ENCODE assay signal across 8 cellular contexts in the genomic region with DNA sequence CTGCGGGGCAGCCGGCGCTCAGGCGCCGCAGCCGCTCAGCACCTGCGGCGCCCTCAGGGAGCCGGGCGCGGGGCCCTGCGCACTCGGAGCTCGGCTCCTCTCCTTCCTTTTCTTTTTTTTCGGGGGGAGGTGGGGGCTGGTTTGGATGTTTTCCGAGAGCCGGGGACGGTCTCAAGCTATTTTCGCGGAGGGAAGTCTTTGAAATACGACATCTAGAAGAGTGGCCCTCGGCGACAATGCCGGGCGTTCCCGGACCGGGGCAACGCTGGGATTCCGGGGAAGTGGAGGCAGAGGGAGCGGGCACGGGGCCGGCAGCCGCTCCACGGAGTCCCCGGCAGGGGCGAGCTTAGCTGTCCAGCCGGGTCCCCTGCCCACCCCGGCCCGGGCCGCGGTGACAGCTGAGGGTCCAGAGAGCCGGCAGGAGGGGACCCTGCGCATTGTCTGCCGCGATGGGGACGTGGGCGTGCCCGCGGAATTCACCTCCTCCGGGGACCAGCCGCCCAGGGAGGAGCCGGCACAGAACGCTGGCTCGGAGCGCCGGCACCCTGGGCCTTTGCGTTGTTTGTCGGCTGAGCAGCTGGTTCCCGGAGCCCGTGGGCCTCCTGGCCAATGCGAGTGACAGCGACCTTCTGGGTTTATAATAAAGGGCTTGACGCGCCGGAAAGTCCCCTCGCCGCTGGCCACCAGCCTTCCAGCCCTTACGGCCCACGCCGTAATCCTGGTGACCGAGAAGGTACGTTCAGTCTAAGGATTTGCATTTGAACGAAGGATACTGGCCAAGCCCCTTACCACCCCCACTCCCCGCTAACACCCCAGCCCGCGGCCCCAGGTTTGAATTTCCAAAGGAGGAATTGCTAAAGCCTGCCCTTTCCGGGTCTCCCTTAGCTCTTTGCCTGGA. TPM values are rescaled to one million over a fixed set of nuclear protein-coding genes. Genes with fewer than 3 reads are reported as not detected.
DNase-seq lines count a peak whose midpoint lies in the region; ATAC-seq and TF ChIP-seq lines count a peak whose summit lies in the region.

No MANE protein-coding gene starts in this region.

- CTCF ChIA-PET in AG04449 (lab: Yijun Ruan, JAX), result no interaction called here

- 1% methylated on average over 68 to 77 of the region's 77 CpGs for WGBS in lung, 2 donors

- POLR2A ChIA-PET in AG04449 (lab: Yijun Ruan, JAX), result no interaction called here

- H3K36me3 ChIP-seq in lung (ENCODE audit: control insufficient read depth in 2 of 2, insufficient read depth in 2 of 2, low read length in 2 of 2), result peaks cover 6% of the 10 kb centered on the region in 2 donors

- peak; percentile 71 for TF ChIP-seq POLR2A in GM19193 (IDR thresholded peaks at IDR 0.05; ENCODE audit: extremely low read depth, insufficient read depth, insufficient read length)

- DNase-seq in AG04449 (ENCODE audit: low read depth, low spot score), result no peak
- DNase-seq in KBM-7, result peak; percentile 34
- no peak for DNase-seq in lung (ENCODE audit: low spot score)
- peak; percentile 33 to 43 for DNase-seq in stimulated activated CD8-positive, alpha-beta memory T cell treated with anti-CD3 and anti-CD28 coated beads, Interleukin-2, amount 100 ng/mL, for 1 hour (ENCODE audit: low read depth in 2 of 2)
- no peak for DNase-seq in cortex of kidney (lab: John Stamatoyannopoulos, UW)

- peak; percentile 76 for ATAC-seq in activated CD4-positive, CD25-positive, alpha-beta regulatory T cell treated with anti-CD3 and anti-CD28 coated beads, Interleukin-2, amount 50 U/mL, for 24 hours
- ATAC-seq in lung (ENCODE audit: insufficient read depth, low FRiP score), result peak; percentile 64

- no peaks in the 10 kb centered on the region for H3K27me3 ChIP-seq in lung (ENCODE audit: control insufficient read depth, insufficient read depth)

- no peak for TF ChIP-seq CTCF in AG04449 (IDR thresholded peaks at IDR 0.05; ENCODE audit: insufficient read depth, low read length, missing control alignments)
- no peak for TF ChIP-seq CTCF in lung (IDR thresholded peaks at IDR 0.05; ENCODE audit: control extremely low read depth, extremely low read depth)

- in situ Hi-C loops in KBM-7 (cut with MboI; ENCODE audit: low pct_unique_long_range_greater_than_20kb, low sequenced_read_pairs), result no loop called here

- H3K9me3 ChIP-seq in lung (ENCODE audit: control insufficient read depth in 2 of 2, insufficient read depth in 1 of 2, low read length in 1 of 2), result no peaks in the 10 kb centered on the region

- peaks cover 6 to 7% of the 10 kb centered on the region in 2 donors for H3K4me1 ChIP-seq in lung (ENCODE audit: control insufficient read depth in 2 of 2, insufficient read depth in 2 of 2, low read length in 2 of 2)

- H3K4me3 ChIP-seq in AG04449 (ENCODE audit: low read depth, low read length), result peak overlapping the region; percentile 33
- peak overlapping the region; percentile 74 for H3K4me3 ChIP-seq in lung

- peak overlapping the region; percentile 47 for H3K27ac ChIP-seq in cingulate gyrus (ENCODE audit: low read depth, low read length)
- peak overlapping the region; percentile 28 to 88 for H3K27ac ChIP-seq in lung (ENCODE audit: low read depth in 1 of 2, low read length in 1 of 2)

RNA-seq across cellular contexts. Expression of gene SLC37A1, which starts 0.6 kb away (rescaled TPM):
- total RNA-seq in lung, result 10 to 100 TPM; 25.5 to 29.5 TPM
- polyA plus RNA-seq in lung, result 10 to 100 TPM; 13.3 to 13.6 TPM

RNA-seq across cellular contexts. Expression of gene RSPH1, which starts 18.2 kb away (rescaled TPM):
- 10 to 100 TPM; 30.1 to 46.9 TPM for total RNA-seq in lung
- 10 to 100 TPM; 17.6 to 25.4 TPM for polyA plus RNA-seq in lung

Comparison
In these comparisons a context has a peak if more than half of its experiments do, and no peak if none do; other contexts are left out.
1. DNase-seq: peak in KBM-7 (single experiment) and stimulated activated CD8-positive, alpha-beta memory T cell treated with anti-CD3 and anti-CD28 coated beads, Interleukin-2, amount 100 ng/mL, for 1 hour (2 of 2); none in AG04449 (single experiment), lung (single experiment) and cortex of kidney (single experiment).